ENCODE assay signal across 14 cellular contexts in genomic region chr1:27967884-27968466, GRCh38. TPM values are rescaled to one million over a fixed set of nuclear protein-coding genes. Genes with fewer than 3 reads are reported as not detected.
DNase-seq lines count a peak whose midpoint lies in the region; ATAC-seq and TF ChIP-seq lines count a peak whose summit lies in the region.
"Had no signal": no experiment of that assay in that cellular context is flagged by ENCODE, and none has a peak within 500 bp of the region (broad histone marks: within the 10 kb centered on the region; RNA-seq: fewer than 3 reads in every experiment).

No MANE protein-coding gene starts in this region.

- no peak overlapping the region for H3K4me3 ChIP-seq in HAP-1
- H3K4me3 ChIP-seq: upper lobe of right lung had no signal

- no peaks in the 10 kb centered on the region for H3K9me3 Mint-ChIP-seq in activated T-cell treated with anti-CD3 and anti-CD28 coated beads, Interleukin-2, amount 50 U/mL, for 72 hours
- H3K9me3 Mint-ChIP-seq in activated T-cell treated with anti-CD3 and anti-CD28 coated beads, Interleukin-2, amount 50 U/mL, for 4 hours: no peaks in the 10 kb centered on the region
- H3K9me3 Mint-ChIP-seq in activated naive CD8-positive, alpha-beta T cell (ENCODE audit: low read depth): no peaks in the 10 kb centered on the region
- H3K9me3 Mint-ChIP-seq in stimulated activated naive B cell treated with anti-CD40 and anti-IgM and Interleukin-4, amounts not matched to agents 10 μg/mL and 1 μg/mL and 100 μg/mL, for 72 hours: no peaks in the 10 kb centered on the region

- peak overlapping the region; percentile 96 for H3K27ac Mint-ChIP-seq in activated T-cell treated with anti-CD3 and anti-CD28 coated beads, Interleukin-2, amount 50 U/mL, for 72 hours
- H3K27ac Mint-ChIP-seq in activated naive CD8-positive, alpha-beta T cell: peak overlapping the region; percentile 76
- H3K27ac Mint-ChIP-seq in stimulated activated naive B cell treated with anti-CD40 and anti-IgM and Interleukin-4, amounts not matched to agents 10 μg/mL and 1 μg/mL and 100 μg/mL, for 72 hours: peak overlapping the region; percentile 2

- TF ChIP-seq CTCF in RWPE1 (conservative IDR thresholded peaks at IDR 0.05; ENCODE audit: low read depth): no peak

- peaks cover 4% of the 10 kb centered on the region for H3K36me3 ChIP-seq in HAP-1 (replicated peaks)

- in situ Hi-C loops in HAP-1 (cut with MboI; ENCODE audit: low sequenced_read_pairs): no loop called here

- no peak overlapping the region for H3K27ac ChIP-seq in RWPE1
- H3K27ac ChIP-seq: upper lobe of right lung had no signal

- DNase-seq in activated T-cell treated with anti-CD3 and anti-CD28 coated beads, Interleukin-2, amount 50 U/mL, for 72 hours: no peak
- no peak for DNase-seq in activated T-cell treated with anti-CD3 and anti-CD28 coated beads, Interleukin-2, amount 50 U/mL, for 4 hours
- DNase-seq in mesenteric fat pad (ENCODE audit: low spot score): peak; percentile 16
- DNase-seq in stimulated activated naive B cell treated with anti-CD40 and anti-IgM and Interleukin-4, amounts not matched to agents 10 μg/mL and 1 μg/mL and 100 μg/mL, for 72 hours: no peak
- no peak for DNase-seq in HAP-1 (ENCODE audit: low spot score in 2 of 2)
- DNase-seq in activated gamma-delta T cell (lab: John Stamatoyannopoulos, UW): no peak
- no peak for DNase-seq in RWPE1 (ENCODE audit: low spot score)
- DNase-seq: activated CD4-positive, CD25-positive, alpha-beta regulatory T cell; activated effector memory CD4-positive, alpha-beta T cell treated with Interleukin-2 at 50 U/mL for 16 hours; DMS53; NCI-H1436; upper lobe of right lung had no signal

- H3K4me3 Mint-ChIP-seq in activated T-cell treated with anti-CD3 and anti-CD28 coated beads, Interleukin-2, amount 50 U/mL, for 72 hours: peak overlapping the region in 1 of 2 donors; percentile 57
- H3K4me3 Mint-ChIP-seq in activated T-cell treated with anti-CD3 and anti-CD28 coated beads, Interleukin-2, amount 50 U/mL, for 4 hours: no peak overlapping the region
- no peak overlapping the region for H3K4me3 Mint-ChIP-seq in activated naive CD8-positive, alpha-beta T cell
- H3K4me3 Mint-ChIP-seq in stimulated activated naive B cell treated with anti-CD40 and anti-IgM and Interleukin-4, amounts not matched to agents 10 μg/mL and 1 μg/mL and 100 μg/mL, for 72 hours: no peak overlapping the region

- peaks cover 34% of the 10 kb centered on the region for H3K4me1 Mint-ChIP-seq in activated T-cell treated with anti-CD3 and anti-CD28 coated beads, Interleukin-2, amount 50 U/mL, for 72 hours (ENCODE audit: low read depth)
- peaks cover 21% of the 10 kb centered on the region for H3K4me1 Mint-ChIP-seq in activated T-cell treated with anti-CD3 and anti-CD28 coated beads, Interleukin-2, amount 50 U/mL, for 4 hours (ENCODE audit: low read depth)
- peaks cover 12% of the 10 kb centered on the region for H3K4me1 Mint-ChIP-seq in activated naive CD8-positive, alpha-beta T cell (ENCODE audit: low read depth)
- H3K4me1 Mint-ChIP-seq in stimulated activated naive B cell treated with anti-CD40 and anti-IgM and Interleukin-4, amounts not matched to agents 10 μg/mL and 1 μg/mL and 100 μg/mL, for 72 hours: peaks cover 4 to 8% of the 10 kb centered on the region in 2 donors

- H3K36me3 Mint-ChIP-seq in activated T-cell treated with anti-CD3 and anti-CD28 coated beads, Interleukin-2, amount 50 U/mL, for 72 hours (ENCODE audit: insufficient read depth in 2 of 2): peaks cover 0 to 1% of the 10 kb centered on the region in 2 donors
- peaks cover 14% of the 10 kb centered on the region for H3K36me3 Mint-ChIP-seq in activated T-cell treated with anti-CD3 and anti-CD28 coated beads, Interleukin-2, amount 50 U/mL, for 4 hours (ENCODE audit: insufficient read depth)
- peaks cover 3% of the 10 kb centered on the region for H3K36me3 Mint-ChIP-seq in activated naive CD8-positive, alpha-beta T cell
- peaks cover 17 to 32% of the 10 kb centered on the region in 2 donors for H3K36me3 Mint-ChIP-seq in stimulated activated naive B cell treated with anti-CD40 and anti-IgM and Interleukin-4, amounts not matched to agents 10 μg/mL and 1 μg/mL and 100 μg/mL, for 72 hours

- CTCF ChIA-PET in RWPE1 (lab: Yijun Ruan, JAX): interaction anchor here (0.6 kb wide), 3 partner anchors 63 to 657 kb away, joined by 3 to 6 read pairs (median 4); no protein-coding TSS in a partner anchor

- H3K4me1 ChIP-seq in HAP-1: no peaks in the 10 kb centered on the region; the same call in 1 of the 2 replicates
- H3K4me1 ChIP-seq: upper lobe of right lung had no signal

- peak; percentile 36 to 68 for ATAC-seq in activated T-cell treated with anti-CD3 and anti-CD28 coated beads, Interleukin-2, amount 50 U/mL, for 72 hours (replicated peaks in 1 of 2)
- ATAC-seq in activated T-cell treated with anti-CD3 and anti-CD28 coated beads, Interleukin-2, amount 50 U/mL, for 4 hours: no peak
- no peak for ATAC-seq in stimulated activated naive B cell treated with anti-CD40 and anti-IgM and Interleukin-4, amounts not matched to agents 10 μg/mL and 1 μg/mL and 100 μg/mL, for 72 hours (replicated peaks)

- no peaks in the 10 kb centered on the region for H3K27me3 ChIP-seq in HAP-1 (ENCODE audit: low read depth)
- H3K27me3 ChIP-seq: upper lobe of right lung had no signal

- no peaks in the 10 kb centered on the region for H3K9me3 ChIP-seq in HAP-1
- H3K9me3 ChIP-seq: upper lobe of right lung had no signal

- no peaks in the 10 kb centered on the region for H3K27me3 Mint-ChIP-seq in activated T-cell treated with anti-CD3 and anti-CD28 coated beads, Interleukin-2, amount 50 U/mL, for 72 hours (ENCODE audit: low read depth)
- H3K27me3 Mint-ChIP-seq in activated T-cell treated with anti-CD3 and anti-CD28 coated beads, Interleukin-2, amount 50 U/mL, for 4 hours (ENCODE audit: low read depth): no peaks in the 10 kb centered on the region
- H3K27me3 Mint-ChIP-seq in activated naive CD8-positive, alpha-beta T cell: no peaks in the 10 kb centered on the region
- H3K27me3 Mint-ChIP-seq in stimulated activated naive B cell treated with anti-CD40 and anti-IgM and Interleukin-4, amounts not matched to agents 10 μg/mL and 1 μg/mL and 100 μg/mL, for 72 hours: no peaks in the 10 kb centered on the region

- POLR2A ChIA-PET in RWPE1 (lab: Yijun Ruan, JAX; ENCODE audit: low non-redundant PET): interaction anchor here (0.6 kb wide), 1 partner anchor 301 kb away, joined by 9 read pairs; no protein-coding TSS in a partner anchor

RNA-seq across cellular contexts. Expression of gene XKR8, which starts 8.2 kb away (rescaled TPM):
- total RNA-seq in activated T-cell treated with anti-CD3 and anti-CD28 coated beads, Interleukin-2, amount 50 U/mL, for 72 hours: 10 to 100 TPM in 1 of 2 donors, 1 to 10 TPM in 1; 8.7 to 18.9 TPM
- 1 to 10 TPM; 6.8 to 8.3 (median 7.0) TPM for total RNA-seq in activated T-cell treated with anti-CD3 and anti-CD28 coated beads, Interleukin-2, amount 50 U/mL, for 4 hours
- 7.0 TPM for total RNA-seq in mesenteric fat pad

RNA-seq across cellular contexts. Expression of gene SMPDL3B, which starts 33.2 kb away (rescaled TPM):
- 1 to 10 TPM in 1 of 2 donors, under 1 TPM in 1; 0.41 to 1.5 TPM for total RNA-seq in activated T-cell treated with anti-CD3 and anti-CD28 coated beads, Interleukin-2, amount 50 U/mL, for 72 hours
- under 1 TPM; 0.16 to 0.43 (median 0.22) TPM for total RNA-seq in activated T-cell treated with anti-CD3 and anti-CD28 coated beads, Interleukin-2, amount 50 U/mL, for 4 hours
- total RNA-seq in mesenteric fat pad: not detected
- total RNA-seq: osteocyte had no signal

RNA-seq across cellular contexts. Expression of gene RPA2, which starts 53.6 kb away (rescaled TPM):
- total RNA-seq in activated T-cell treated with anti-CD3 and anti-CD28 coated beads, Interleukin-2, amount 50 U/mL, for 72 hours: 10 to 100 TPM; 84.7 to 96.1 TPM
- 100 to 1,000 TPM; 126 to 136 (median 130) TPM for total RNA-seq in activated T-cell treated with anti-CD3 and anti-CD28 coated beads, Interleukin-2, amount 50 U/mL, for 4 hours
- total RNA-seq in mesenteric fat pad: 31.6 TPM

Comparison
In these comparisons a context has a peak if more than half of its experiments do, and no peak if none do; other contexts are left out.
1. ATAC-seq: peak in activated T-cell treated with anti-CD3 and anti-CD28 coated beads, Interleukin-2, amount 50 U/mL, for 72 hours (2 of 2); none in activated T-cell treated with anti-CD3 and anti-CD28 coated beads, Interleukin-2, amount 50 U/mL, for 4 hours (0 of 2) and stimulated activated naive B cell treated with anti-CD40 and anti-IgM and Interleukin-4, amounts not matched to agents 10 μg/mL and 1 μg/mL and 100 μg/mL, for 72 hours (0 of 2).
2. H3K27ac Mint-ChIP-seq: peak in every context shown above with its lines; median percentile 96 in activated T-cell treated with anti-CD3 and anti-CD28 coated beads, Interleukin-2, amount 50 U/mL, for 72 hours; 76 in activated naive CD8-positive, alpha-beta T cell; 2 in stimulated activated naive B cell treated with anti-CD40 and anti-IgM and Interleukin-4, amounts not matched to agents 10 μg/mL and 1 μg/mL and 100 μg/mL, for 72 hours.